ENCODE assay signal across 9 cellular contexts in the genomic region with DNA sequence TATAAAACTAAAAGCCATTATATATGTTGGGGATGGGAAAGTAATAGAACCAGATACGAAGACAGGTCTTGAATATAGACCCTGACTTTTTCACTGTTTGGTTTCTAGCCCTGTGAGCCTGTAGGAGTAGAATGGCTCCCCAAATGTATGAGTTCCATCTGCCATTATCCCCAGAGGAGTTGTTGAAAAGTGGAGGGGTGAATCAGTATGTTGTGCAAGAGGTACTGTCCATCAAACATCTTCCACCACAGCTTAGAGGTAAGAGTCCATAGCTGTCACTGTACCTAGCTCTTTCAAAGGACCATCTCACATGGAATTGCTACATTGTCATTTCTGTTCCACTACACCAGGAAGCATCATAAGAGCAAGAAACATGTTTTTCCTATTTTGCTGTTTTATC. TPM values are rescaled to one million over a fixed set of nuclear protein-coding genes. Genes with fewer than 3 reads are reported as not detected.
DNase-seq lines count a peak whose midpoint lies in the region; ATAC-seq and TF ChIP-seq lines count a peak whose summit lies in the region.
"Had no signal": no experiment of that assay in that cellular context is flagged by ENCODE, and none has a peak within 500 bp of the region (broad histone marks: within the 10 kb centered on the region; RNA-seq: fewer than 3 reads in every experiment).

No MANE protein-coding gene starts in this region.

- peak overlapping the region; percentile 88 for H2AFZ ChIP-seq in osteoblast (ENCODE audit: low read length)

- no peaks in the 10 kb centered on the region for H4K20me1 ChIP-seq in osteoblast (ENCODE audit: insufficient read depth, low read length)

- no peak for DNase-seq in GM12865 (ENCODE audit: low read depth)
- DNase-seq in NB4 (ENCODE audit: low read depth): peak; percentile 73
- DNase-seq in coronary artery (ENCODE audit: low spot score): no peak
- DNase-seq in osteoblast (ENCODE audit: insufficient read length, low spot score, missing footprints): no peak
- no peak for DNase-seq in nucleus accumbens (lab: John Stamatoyannopoulos, UW)
- DNase-seq: aorta, NCI-H2107 had no signal

- peak overlapping the region; percentile 100 for H3K4me2 ChIP-seq in osteoblast (ENCODE audit: insufficient read depth, low read length)

- TF ChIP-seq CTCF in GM12865 (IDR thresholded peaks at IDR 0.05; ENCODE audit: insufficient read depth, low read depth, low read length, missing control alignments): no peak
- TF ChIP-seq CTCF in NB4 (IDR thresholded peaks at IDR 0.05; ENCODE audit: low read depth, low read length): no peak
- TF ChIP-seq CTCF in coronary artery (IDR thresholded peaks at IDR 0.05): no peak
- TF ChIP-seq CTCF in osteoblast (IDR thresholded peaks at IDR 0.05; ENCODE audit: extremely low read depth, low read depth, low read length): no peak

- H3K36me3 ChIP-seq in osteoblast (ENCODE audit: insufficient read depth, low read length): peaks cover 30% of the 10 kb centered on the region

- H3K79me2 ChIP-seq in osteoblast (ENCODE audit: insufficient read depth, low read length): peaks cover 50% of the 10 kb centered on the region

- peaks cover 21% of the 10 kb centered on the region for H3K4me1 ChIP-seq in osteoblast (ENCODE audit: insufficient read depth, low read length)

- no peak overlapping the region for H3K27ac ChIP-seq in coronary artery
- H3K27ac ChIP-seq in osteoblast (ENCODE audit: low read depth, low read length): peak overlapping the region; percentile 55

- ATAC-seq in HG03354 (IDR thresholded peaks at IDR 0.05; ENCODE audit: poor library complexity, severe bottlenecking, unreplicated experiment): no peak
- ATAC-seq in GM18907 (IDR thresholded peaks at IDR 0.05; ENCODE audit: unreplicated experiment): no peak

- H3K4me3 ChIP-seq in GM12865 (ENCODE audit: low read depth, low read length): peak overlapping the region; percentile 89
- H3K4me3 ChIP-seq in NB4 (ENCODE audit: low read depth, low read length): peak overlapping the region; percentile 95
- peak overlapping the region; percentile 83 for H3K4me3 ChIP-seq in coronary artery
- H3K4me3 ChIP-seq in osteoblast (ENCODE audit: insufficient read depth, low read length): peak overlapping the region; percentile 81

- H3K27me3 ChIP-seq in osteoblast (ENCODE audit: insufficient read depth, low read length): no peaks in the 10 kb centered on the region

- no peaks in the 10 kb centered on the region for H3K9me3 ChIP-seq in osteoblast (ENCODE audit: low read depth, low read length)

- TF ChIP-seq POLR2A in NB4 (IDR thresholded peaks at IDR 0.05; ENCODE audit: extremely low read depth, insufficient read length): no peak

RNA-seq across cellular contexts. Expression of gene NCAPD2, which starts 1.1 kb away (rescaled TPM):
- 19.4 and 21.0 TPM in 2 replicates for total RNA-seq in osteoblast

RNA-seq across cellular contexts. Expression of gene MRPL51, which starts 1.9 kb away (rescaled TPM):
- 58.3 and 68.8 TPM in 2 replicates for total RNA-seq in osteoblast

RNA-seq across cellular contexts. Expression of gene VAMP1, which starts 24.5 kb away (rescaled TPM):
- total RNA-seq in osteoblast: 6.5 and 9.1 TPM in 2 replicates

RNA-seq across cellular contexts. Expression of gene GAPDH, which starts 39.3 kb away (rescaled TPM):
- total RNA-seq in osteoblast: 4,846 and 5,173 TPM in 2 replicates

RNA-seq across cellular contexts. Expression of gene TAPBPL, which starts 43.1 kb away (rescaled TPM):
- total RNA-seq in osteoblast: 11.8 and 13.8 TPM in 2 replicates
